Comparison of ENCODE assay signal across 8 cellular contexts in genomic region chr19:10107817-10108367, GRCh38. TPM values are rescaled to one million over a fixed set of nuclear protein-coding genes. Genes with fewer than 3 reads are reported as not detected.
A peak's percentile ranks its signal among the peaks of the same experiment; 100 is the strongest.
DNase-seq lines count a peak whose midpoint lies in the region; ATAC-seq and TF ChIP-seq lines count a peak whose summit lies in the region.
"Had no signal": no experiment of that assay in that cellular context is flagged by ENCODE, and none has a peak within 500 bp of the region (broad histone marks: within the 10 kb centered on the region; RNA-seq: fewer than 3 reads in every experiment).

No MANE protein-coding gene starts in this region.

- no peak overlapping the region for H2BK5ac ChIP-seq in trophoblast cell (ENCODE audit: low read depth, low read length, poor library complexity)

- H3K4me2 ChIP-seq in HCT116 (ENCODE audit: low read length) (peak overlapping the region; percentile 94), trophoblast cell (ENCODE audit: low read length) (no peak overlapping the region)

- H3K4me3 ChIP-seq in ACC112 (ENCODE audit: low read depth, low read length) (peak overlapping the region; percentile 96), HCT116 (replicated peaks in 1 of 2; ENCODE audit: low read depth in 1 of 2, low read length in 2 of 2) (peak overlapping the region; percentile 72 to 99), trophoblast cell (ENCODE audit: low read depth, low read length) (no peak overlapping the region), esophagus muscularis mucosa (no peak overlapping the region)

- H2BK12ac ChIP-seq in trophoblast cell (ENCODE audit: low read length) = no peak overlapping the region

- no peak overlapping the region for H4K91ac ChIP-seq in trophoblast cell (ENCODE audit: low read depth, low read length)

- H3K9ac ChIP-seq in HCT116 (ENCODE audit: low read length) = peak overlapping the region; percentile 85
- H3K9ac ChIP-seq in trophoblast cell (ENCODE audit: low read length) = no peak overlapping the region

- no peaks in the 10 kb centered on the region for H3K9me3 Mint-ChIP-seq in brain

- no peaks in the 10 kb centered on the region for H3K27me3 ChIP-seq in ACC112 (ENCODE audit: insufficient read depth, low read length)
- no peaks in the 10 kb centered on the region for H3K27me3 ChIP-seq in HCT116 (ENCODE audit: insufficient read depth, low read length)
- H3K27me3 ChIP-seq in trophoblast cell (ENCODE audit: insufficient read depth, low read length) = no peaks in the 10 kb centered on the region
- no peaks in the 10 kb centered on the region for H3K27me3 ChIP-seq in esophagus muscularis mucosa

- H3K18ac ChIP-seq in trophoblast cell (ENCODE audit: low read length) = no peak overlapping the region

- no peak overlapping the region for H4K12ac ChIP-seq in trophoblast cell (ENCODE audit: low read depth, low read length)

- TF ChIP-seq CTCF in HCT116 (IDR thresholded peaks at IDR 0.05 in 2 of 3, conservative IDR thresholded peaks at IDR 0.05 in 1 of 3; ENCODE audit: borderline replicate concordance in 1 of 3, insufficient read depth in 1 of 3, low read depth in 2 of 3, low read length in 2 of 3) (no peak), brain (conservative IDR thresholded peaks at IDR 0.05) (no peak), esophagus muscularis mucosa (IDR thresholded peaks at IDR 0.05) (no peak)

- POLR2A ChIA-PET in HCT116 (lab: Charles Lee) = interaction anchor here (0.7 to 2.4 kb wide), 3 partner anchors 9 to 12 kb away, joined by 3 to 14 read pairs (median 3); no protein-coding TSS in a partner anchor

- peaks cover 28% of the 10 kb centered on the region for H3K4me1 Mint-ChIP-seq in brain

- H2AFZ ChIP-seq in ACC112 (ENCODE audit: low read length, unreplicated experiment) = no peak overlapping the region
- H2AFZ ChIP-seq in HCT116 (ENCODE audit: low read depth, low read length, poor library complexity, severe bottlenecking) = no peak overlapping the region
- H2AFZ ChIP-seq in trophoblast cell (ENCODE audit: insufficient read depth, low read length, poor library complexity) = no peak overlapping the region

- H3K36me3 ChIP-seq in ACC112 (ENCODE audit: insufficient read depth, low read length) (peaks cover 3% of the 10 kb centered on the region; the same call in 1 of the 2 replicates), HCT116 (ENCODE audit: control insufficient read depth in 1 of 2, insufficient read depth in 2 of 2, low read length in 2 of 2) (peaks cover 36 to 42% of the 10 kb centered on the region in 2 experiments), trophoblast cell (ENCODE audit: control insufficient read depth in 1 of 2, insufficient read depth in 2 of 2, low read length in 2 of 2) (peaks cover 35 to 44% of the 10 kb centered on the region in 2 experiments), esophagus muscularis mucosa (peaks cover 42 to 50% (median 47%) of the 10 kb centered on the region in 4 donors)

- H3K14ac ChIP-seq in trophoblast cell (ENCODE audit: low read length) = no peak overlapping the region

- intact Hi-C loops in HCT116 (cut with micrococcal nuclease) = no loop called here
- intact Hi-C loops in esophagus muscularis mucosa (cut with DNase I) = loop anchor here (10.0 kb wide), 1 partner anchor 147 kb away; the partner anchor contains the start of gene MRPL4

- H3K27me3 Mint-ChIP-seq in brain = peaks cover 4% of the 10 kb centered on the region

- ATAC-seq in HCT116 = no peak

- TF ChIP-seq RAD21 in HCT116 (IDR thresholded peaks at IDR 0.05; ENCODE audit: low read depth) = no peak

- no peak for TF ChIP-seq EP300 in esophagus muscularis mucosa (IDR thresholded peaks at IDR 0.05)

- no peak overlapping the region for H3K23ac ChIP-seq in trophoblast cell (ENCODE audit: low read length)

- no TSS peak for BruUV-seq in HCT116 (replicated peaks; lab: Mats Ljungman, UMichigan)

- peak overlapping the region in 2 of 5 experiments; percentile 41 to 95 for H3K27ac Mint-ChIP-seq in brain

- H3K9me3 ChIP-seq in HCT116 (ENCODE audit: control insufficient read depth in 1 of 2, insufficient read depth in 1 of 2, low read depth in 1 of 2, low read length in 2 of 2) (no peaks in the 10 kb centered on the region), trophoblast cell (ENCODE audit: insufficient read depth, low read depth, low read length) (no peaks in the 10 kb centered on the region), esophagus muscularis mucosa (no peaks in the 10 kb centered on the region)

- CTCF ChIA-PET in HCT116 (lab: Charles Lee) = interaction anchor here (1.1 kb wide), 1 partner anchor 10 kb away, joined by 3 read pairs; no protein-coding TSS in a partner anchor

- no peak for DNase-seq in HCT116 (ENCODE audit: low read depth, low spot score)
- no peak for DNase-seq in trophoblast cell
- no peak for DNase-seq in esophagus muscularis mucosa (ENCODE audit: extremely low spot score)
- no peak for DNase-seq in NCI-H2196 treated with DMSO at 0.1 percent for 48 hours (lab: John Stamatoyannopoulos, UW; ENCODE audit: unreplicated experiment)
- DNase-seq: OCI-M1; stimulated activated naive CD4-positive, alpha-beta T cell had no signal

- H3K79me1 ChIP-seq in trophoblast cell (ENCODE audit: low read length) = peaks cover 3% of the 10 kb centered on the region

- H3K4ac ChIP-seq in trophoblast cell (ENCODE audit: low read depth, low read length) = no peak overlapping the region

- peaks cover 20% of the 10 kb centered on the region for H3K4me1 ChIP-seq in ACC112 (ENCODE audit: control insufficient read depth, insufficient read depth, low read length, unreplicated experiment)
- H3K4me1 ChIP-seq in HCT116 (ENCODE audit: control insufficient read depth in 1 of 2, insufficient read depth in 2 of 2, low read length in 2 of 2) = peaks cover 12 to 48% of the 10 kb centered on the region in 2 experiments
- peaks cover 0 to 11% of the 10 kb centered on the region in 2 experiments for H3K4me1 ChIP-seq in trophoblast cell (ENCODE audit: control insufficient read depth in 1 of 2, insufficient read depth in 2 of 2, low read length in 2 of 2)
- peaks cover 13 to 33% (median 26%) of the 10 kb centered on the region in 4 donors for H3K4me1 ChIP-seq in esophagus muscularis mucosa

- H4K8ac ChIP-seq in trophoblast cell (ENCODE audit: low read depth, low read length) = no peak overlapping the region

- H2BK120ac ChIP-seq in trophoblast cell (ENCODE audit: insufficient read depth, low read length, poor library complexity) = no peak overlapping the region

- H3K27ac ChIP-seq in ACC112 (ENCODE audit: low read depth, low read length) (no peak overlapping the region), HCT116 (ENCODE audit: low read depth, low read length) (peak overlapping the region; percentile 89; the same call in 1 of the 2 replicates), trophoblast cell (ENCODE audit: low read depth, low read length) (no peak overlapping the region), esophagus muscularis mucosa (replicated peaks in 1 of 4) (no peak overlapping the region)

- H4K20me1 ChIP-seq in HCT116 (ENCODE audit: insufficient read depth) = no peaks in the 10 kb centered on the region

- no peaks in the 10 kb centered on the region for H3K9me2 ChIP-seq in HCT116 (ENCODE audit: insufficient read depth)

- H3K79me2 ChIP-seq in ACC112 (ENCODE audit: control insufficient read depth, insufficient read depth, low read length, unreplicated experiment) (peaks cover 28% of the 10 kb centered on the region), HCT116 (ENCODE audit: insufficient read depth, low read length) (peaks cover 46% of the 10 kb centered on the region), trophoblast cell (ENCODE audit: control insufficient read depth, insufficient read depth, low read length, poor library complexity) (peaks cover 9% of the 10 kb centered on the region)

- no CpG with 5 or more reads among the region's 14 CpGs for WGBS in trophoblast cell (ENCODE audit: extremely low coverage, insufficient coverage, insufficient read length)
- WGBS in esophagus muscularis mucosa = 84% methylated on average over 14 of the region's 14 CpGs

- peaks cover 37% of the 10 kb centered on the region for H3K36me3 Mint-ChIP-seq in brain

- H3K4me3 Mint-ChIP-seq in brain = peak overlapping the region; percentile 87 to 92 (median 89)

- RAD21 ChIA-PET in HCT116 (lab: Charles Lee; ENCODE audit: low non-redundant PET in 1 of 2, low total read pairs in 2 of 2, uncharacterized antibody in 2 of 2, unreplicated experiment in 2 of 2) = no interaction called here

- H2AK5ac ChIP-seq in trophoblast cell (ENCODE audit: low read length) = no peak overlapping the region

- TF ChIP-seq POLR2A in HCT116 (IDR thresholded peaks at IDR 0.05; ENCODE audit: borderline replicate concordance, extremely low read depth, insufficient read depth, insufficient read length) (no peak), esophagus muscularis mucosa (IDR thresholded peaks at IDR 0.05; ENCODE audit: low read depth) (no peak)

TF ChIP-seq in HCT116, 20 proteins besides CTCF, POLR2A, EP300 and RAD21 (continues in another document):
- TF ChIP-seq YY1 (IDR thresholded peaks at IDR 0.05; ENCODE audit: extremely low read depth, insufficient replicate concordance, low read depth, low read length) (no peak), EGR1 (IDR thresholded peaks at IDR 0.05; ENCODE audit: low read depth) (no peak)

RNA-seq across cellular contexts. Expression of gene PPAN, which starts 1.7 kb away (rescaled TPM):
- total RNA-seq in HCT116 (2021; ENCODE audit: unreplicated experiment) = 101 TPM
- 49.1 and 49.4 TPM in 2 replicates for polyA plus RNA-seq in HCT116 (2012)
- polyA plus RNA-seq in brain (ENCODE audit: insufficient read depth, low read depth, low replicate concordance) = 27.7 TPM
- 31.7 and 31.9 TPM in 2 replicates for polyA plus RNA-seq in trophoblast cell (2013)
- total RNA-seq in esophagus muscularis mucosa = 10 to 100 TPM; 22.7 to 39.3 (median 29.1) TPM

RNA-seq across cellular contexts. Expression of gene P2RY11, which starts 3.6 kb away (rescaled TPM):
- total RNA-seq in HCT116 (2021; ENCODE audit: unreplicated experiment) (43.8 TPM), esophagus muscularis mucosa (10 to 100 TPM in 1 of 4 donors, 1 to 10 TPM in 3; 4.9 to 11.3 (median 8.5) TPM)
- 24.1 and 29.2 TPM in 2 replicates for polyA plus RNA-seq in HCT116 (2012)
- polyA plus RNA-seq in brain (ENCODE audit: insufficient read depth, low read depth, low replicate concordance) = 10.4 TPM
- 4.1 and 4.5 TPM in 2 replicates for polyA plus RNA-seq in trophoblast cell (2013)

RNA-seq across cellular contexts. Expression of gene ANGPTL6, which starts 5.4 kb away (rescaled TPM):
- total RNA-seq in HCT116 (2021; ENCODE audit: unreplicated experiment) (not detected), esophagus muscularis mucosa (not detected)
- 0.12 and 0.14 TPM in 2 replicates for polyA plus RNA-seq in HCT116 (2012)
- polyA plus RNA-seq in brain (ENCODE audit: insufficient read depth, low read depth, low replicate concordance) = 1.1 TPM
- 0.04 TPM in 1 of 2 replicates, not detected in the other for polyA plus RNA-seq in trophoblast cell (2013)

RNA-seq across cellular contexts. Expression of gene EIF3G, which starts 11.8 kb away (rescaled TPM):
- 254 TPM for total RNA-seq in HCT116 (2021; ENCODE audit: unreplicated experiment)
- 241 and 250 TPM in 2 replicates for polyA plus RNA-seq in HCT116 (2012)
- polyA plus RNA-seq in brain (ENCODE audit: insufficient read depth, low read depth, low replicate concordance) = 344 TPM
- 186 and 187 TPM in 2 replicates for polyA plus RNA-seq in trophoblast cell (2013)
- 100 to 1,000 TPM; 220 to 344 (median 305) TPM for total RNA-seq in esophagus muscularis mucosa

RNA-seq across cellular contexts. Expression of gene SHFL, which starts 21.8 kb away (rescaled TPM):
- total RNA-seq in HCT116 (2021; ENCODE audit: unreplicated experiment) (18.5 TPM), esophagus muscularis mucosa (10 to 100 TPM; 17.4 to 34.9 (median 26.1) TPM)
- polyA plus RNA-seq in HCT116 (2012) = 13.9 and 14.8 TPM in 2 replicates
- 29.1 TPM for polyA plus RNA-seq in brain (ENCODE audit: insufficient read depth, low read depth, low replicate concordance)
- polyA plus RNA-seq in trophoblast cell (2013) = 1.2 and 1.3 TPM in 2 replicates

Comparison
In these comparisons a context has a peak if more than half of its experiments do, and no peak if none do; other contexts are left out.
1. H3K4me3 ChIP-seq: peak in ACC112 (single experiment) and HCT116 (2 of 2); none in trophoblast cell (single experiment) and esophagus muscularis mucosa (0 of 4).